12 cellular contexts compared by ENCODE assay signal in the genomic region with DNA sequence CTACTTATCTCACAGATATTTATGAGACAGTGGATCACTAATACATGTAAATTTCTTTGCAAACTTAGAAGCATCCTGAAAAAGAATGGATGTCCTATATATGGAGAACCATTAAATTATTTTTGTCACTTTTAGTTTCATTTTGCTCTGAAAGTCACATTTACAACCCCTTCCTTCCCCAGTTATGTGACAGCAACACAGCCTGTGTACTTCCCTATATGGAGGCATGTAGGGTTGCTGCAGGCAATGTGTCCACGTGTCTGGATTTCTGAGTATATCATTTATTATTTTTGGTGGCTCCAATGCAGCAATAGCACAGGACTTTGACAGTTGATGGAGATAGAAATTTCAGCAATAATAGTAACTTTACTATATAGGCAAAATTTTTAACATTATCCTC.
DNase-seq lines count a peak whose midpoint lies in the region; ATAC-seq, FAIRE-seq and TF ChIP-seq lines count a peak whose summit lies in the region.
"Had no signal": no experiment of that assay in that cellular context is flagged by ENCODE, and none has a peak within 500 bp of the region (broad histone marks: within the 10 kb centered on the region; RNA-seq: fewer than 3 reads in every experiment).

No MANE protein-coding gene starts in this region.

- BruUV-seq in GM12878 (replicated peaks; lab: Mats Ljungman, UMichigan): no TSS peak

- H3K4me1 ChIP-seq in GM12878 (ENCODE audit: control insufficient read depth, insufficient read depth, low read length) (peaks cover 5% of the 10 kb centered on the region; the same call in 1 of the 2 replicates), mesendoderm (ENCODE audit: control insufficient read depth, low read depth, low read length) (no peaks in the 10 kb centered on the region)

- TF ChIP-seq POLR2A in GM12878 (IDR thresholded peaks at IDR 0.05; ENCODE audit: low read depth, low read length): no peak

- CTCF ChIA-PET in GM12878 (lab: Yijun Ruan, JAX): interaction anchor here (1.1 to 1.2 kb wide), 2 partner anchors 9 to 12 kb away, joined by 3 to 5 read pairs; no protein-coding TSS in a partner anchor

- no peak for TF ChIP-seq EP300 in GM12878 (IDR thresholded peaks at IDR 0.05; ENCODE audit: borderline replicate concordance in 1 of 2, control insufficient read depth in 1 of 2, low read depth in 2 of 2, low read length in 2 of 2)

- H4K20me1 ChIP-seq in GM12878 (ENCODE audit: control insufficient read depth, insufficient read depth): no peaks in the 10 kb centered on the region

- POLR2A ChIA-PET in GM12878 (lab: Charles Lee): no interaction called here

- H3K4me3 ChIP-seq in GM12878 (0 out of 2 replicates have a peak overlapping the region, but pooled peaks have one; percentile 0), mesendoderm (ENCODE audit: low read length) (no peak overlapping the region)

- H3K18ac ChIP-seq in mesendoderm (ENCODE audit: low read length): no peak overlapping the region

- H2AK5ac ChIP-seq in mesendoderm (ENCODE audit: low read length): no peak overlapping the region

- TF ChIP-seq RAD21 in GM12878 (IDR thresholded peaks at IDR 0.05; ENCODE audit: insufficient read depth, low read depth, low read length): no peak

- peak overlapping the region; percentile 52 for H3K4me2 ChIP-seq in GM12878 (ENCODE audit: control insufficient read depth, insufficient read depth)
- H3K4me2 ChIP-seq in mesendoderm (ENCODE audit: low read length): no peak overlapping the region

- no peak overlapping the region for H3K9ac ChIP-seq in GM12878 (ENCODE audit: control insufficient read depth, insufficient read depth, low read length)
- H3K9ac ChIP-seq in mesendoderm (ENCODE audit: low read length): no peak overlapping the region

- RAD21 ChIA-PET in GM12878 (lab: Charles Lee; ENCODE audit: unreplicated experiment): interaction anchor here (0.8 kb wide), 1 partner anchor 14 kb away, joined by 3 read pairs; no protein-coding TSS in a partner anchor

- no peaks in the 10 kb centered on the region for H3K79me1 ChIP-seq in mesendoderm (ENCODE audit: low read length)

- H3K23ac ChIP-seq in mesendoderm (ENCODE audit: low read length): no peak overlapping the region

- H3K79me2 ChIP-seq in GM12878 (ENCODE audit: control insufficient read depth, insufficient read depth, low read length) (no peaks in the 10 kb centered on the region), mesendoderm (ENCODE audit: control insufficient read depth, insufficient read depth, low read length) (no peaks in the 10 kb centered on the region)

- peak overlapping the region; percentile 90 for H2AFZ ChIP-seq in GM12878 (ENCODE audit: control insufficient read depth, low read depth, low read length)

- H3K27me3 ChIP-seq in GM12878 (replicated peaks in 1 of 2; ENCODE audit: control insufficient read depth in 2 of 2, insufficient read depth in 2 of 2, low read length in 1 of 2) (no peaks in the 10 kb centered on the region), mesendoderm (ENCODE audit: insufficient read depth, low read length, poor library complexity) (no peaks in the 10 kb centered on the region)

- intact Hi-C loops in GM12878 (cut with micrococcal nuclease; ENCODE audit: unreplicated experiment): no loop called here

- no peak for FAIRE-seq in GM12878 (lab: Jason Lieb, UNC)

- H4K5ac ChIP-seq in mesendoderm (ENCODE audit: low read length): no peak overlapping the region

- DNase-seq in GM13977 (ENCODE audit: low spot score) (peak; percentile 26), GM12878 (ENCODE audit: low read depth, low spot score) (no peak), H4 (ENCODE audit: low spot score) (no peak), mesendoderm (no peak), foreskin melanocyte (no peak), GF-D8 (lab: John Stamatoyannopoulos, UW) (no peak)
- DNase-seq: activated CD4-positive, alpha-beta T cell treated with anti-CD3 and anti-CD28 coated beads for 4 hours; dermis blood vessel endothelial cell; NCI-H1092; stimulated activated CD4-positive, alpha-beta T cell treated with anti-CD3 and anti-CD28 coated beads, Interleukin-4, amount 100 ng/mL, for 24 hours had no signal

- no peak overlapping the region for H4K8ac ChIP-seq in mesendoderm (ENCODE audit: low read depth, low read length)

- H3K56ac ChIP-seq in mesendoderm (ENCODE audit: low read length): no peak overlapping the region

- SMC1A ChIA-PET in GM12878 (lab: Charles Lee; ENCODE audit: uncharacterized antibody, unreplicated experiment): no interaction called here

- peak; percentile 93 for ATAC-seq in GM21390 (IDR thresholded peaks at IDR 0.05; ENCODE audit: unreplicated experiment)
- ATAC-seq in HG03354 (IDR thresholded peaks at IDR 0.05; ENCODE audit: poor library complexity, severe bottlenecking, unreplicated experiment): peak; percentile 94
- peak; percentile 94 for ATAC-seq in GM12878

- no peaks in the 10 kb centered on the region for H3K36me3 ChIP-seq in GM12878 (ENCODE audit: control insufficient read depth in 2 of 2, insufficient read depth in 2 of 2, low read length in 1 of 2)
- H3K36me3 ChIP-seq in mesendoderm (ENCODE audit: control insufficient read depth, insufficient read depth, low read length): no peaks in the 10 kb centered on the region

- TF ChIP-seq CTCF in GM13977 (IDR thresholded peaks at IDR 0.05; ENCODE audit: extremely low read depth, insufficient read depth, missing control alignments) (no peak), GM12878 (IDR thresholded peaks at IDR 0.05 in 2 of 3, conservative IDR thresholded peaks at IDR 0.05 in 1 of 3; ENCODE audit: control insufficient read depth in 2 of 3, extremely low read depth in 1 of 3, insufficient read depth in 1 of 3, low read depth in 3 of 3, low read length in 3 of 3) (no peak)

- H3K9me3 ChIP-seq in GM12878 (replicated peaks; ENCODE audit: control insufficient read depth, insufficient read depth, low read length): no peaks in the 10 kb centered on the region

- in situ Hi-C loops in GM13977 (cut with MboI; ENCODE audit: low pct_unique_long_range_greater_than_20kb, low sequenced_read_pairs, unreplicated experiment): no loop called here
- in situ Hi-C loops in GM12878 (cut with MboI): no loop called here

- WGBS in GM12878 (ENCODE audit: insufficient coverage, insufficient replicate concordance, low lambda C conversion rate, missing lambda C conversion rate): 4% methylated on average over 1 of the region's 1 CpG
- WGBS in mesendoderm (ENCODE audit: extremely low coverage, insufficient coverage, low lambda C conversion rate): no CpG with 5 or more reads among the region's 1 CpG

- H2BK5ac ChIP-seq in mesendoderm (ENCODE audit: low read length): no peak overlapping the region

- no peak overlapping the region for H2BK15ac ChIP-seq in mesendoderm (replicated peaks; ENCODE audit: low read depth)

- no peak overlapping the region for H3K4ac ChIP-seq in mesendoderm (ENCODE audit: low read depth, low read length)

- H3K27ac ChIP-seq in GM12878 (ENCODE audit: control insufficient read depth, insufficient read depth): peak overlapping the region; percentile 52; the same call in 1 of the 2 replicates
- no peak overlapping the region for H3K27ac ChIP-seq in mesendoderm (ENCODE audit: low read depth, low read length)

- no peak overlapping the region for H2BK120ac ChIP-seq in mesendoderm (ENCODE audit: low read depth, low read length)

TF ChIP-seq in GM12878, 131 proteins besides CTCF, POLR2A, EP300 and RAD21:
- TF ChIP-seq SRF (IDR thresholded peaks at IDR 0.05; ENCODE audit: low read depth in 2 of 2, low read length in 2 of 2) (peak in 1 of 2 experiments; percentile 69; a peak in 1 of 4 replicates), SP1 (IDR thresholded peaks at IDR 0.05; ENCODE audit: low read depth, low read length) (no peak), NFIC (IDR thresholded peaks at IDR 0.05; ENCODE audit: low read depth, low read length) (0 out of 2 replicates have a peak, but pooled peaks have one; percentile 37)
